22 cellular contexts compared by ENCODE assay signal in the genomic region with DNA sequence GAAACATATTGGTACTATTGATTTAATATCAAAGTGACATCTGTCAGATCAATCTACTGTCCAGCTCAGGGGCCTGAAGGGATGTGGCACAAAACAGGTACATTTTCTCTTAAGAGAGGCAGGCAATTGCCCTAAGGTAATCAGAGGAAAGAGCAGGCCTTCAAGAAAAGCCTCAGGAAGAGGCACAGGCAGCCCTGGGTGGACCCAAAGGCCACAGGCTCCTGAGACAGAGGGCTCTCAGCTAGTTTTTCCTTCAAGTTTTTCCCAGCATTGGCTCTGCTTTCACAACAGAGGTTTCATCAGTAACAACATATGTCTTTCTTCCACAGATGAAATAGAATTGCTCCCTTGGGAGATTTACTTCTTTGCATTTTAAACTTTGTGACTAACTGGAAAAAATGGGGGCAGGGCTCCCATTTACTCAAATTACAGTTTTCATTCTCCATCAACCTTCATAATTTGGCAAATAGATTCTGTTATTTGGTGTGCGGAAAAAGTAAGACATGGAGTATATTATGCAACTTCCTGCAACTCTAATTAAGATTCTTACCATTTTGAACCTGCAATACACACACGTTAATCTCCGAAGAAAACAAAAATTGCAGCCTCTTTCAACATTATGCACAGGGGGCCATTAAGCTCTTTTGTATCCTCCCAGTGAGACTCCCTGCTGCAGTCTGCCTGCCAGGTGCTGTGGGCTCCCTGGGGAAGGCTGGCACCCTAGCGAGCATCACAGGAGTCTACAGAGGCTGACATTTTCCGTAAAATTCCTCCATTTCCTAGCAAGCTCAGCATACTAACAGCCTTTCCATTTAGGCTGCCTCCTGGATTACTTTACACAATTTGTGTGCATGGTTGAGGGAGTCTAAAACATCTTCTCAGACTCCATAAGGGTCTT.
DNase-seq lines count a peak whose midpoint lies in the region; ATAC-seq and TF ChIP-seq lines count a peak whose summit lies in the region.
"Had no signal": no experiment of that assay in that cellular context is flagged by ENCODE, and none has a peak within 500 bp of the region (broad histone marks: within the 10 kb centered on the region; RNA-seq: fewer than 3 reads in every experiment).

No MANE protein-coding gene starts in this region.

- no peaks in the 10 kb centered on the region for H3K27me3 ChIP-seq in prostate gland (replicated peaks; ENCODE audit: insufficient read depth)
- H3K27me3 ChIP-seq in testis, result no peaks in the 10 kb centered on the region
- H3K27me3 ChIP-seq: esophagus muscularis mucosa, spleen, upper lobe of left lung had no signal

- no peaks in the 10 kb centered on the region for H3K4me1 Mint-ChIP-seq in activated CD8-positive, alpha-beta T cell treated with anti-CD3 and anti-CD28 coated beads, Interleukin-2, amount 10 ng/mL, durations not matched to agents 7 days and 5 days (ENCODE audit: low read depth)

- no peak overlapping the region for H3K27ac ChIP-seq in prostate gland
- no peak overlapping the region for H3K27ac ChIP-seq in RWPE1
- no peak overlapping the region for H3K27ac ChIP-seq in testis
- H3K27ac ChIP-seq: esophagus muscularis mucosa, spleen, upper lobe of left lung had no signal

- DNase-seq in NCI-H82 (lab: John Stamatoyannopoulos, UW) (peak; percentile 40), NCI-H82 treated with DMSO at 0.1 percent for 48 hours (lab: John Stamatoyannopoulos, UW; ENCODE audit: unreplicated experiment) (no peak), NCI-H2171 treated with DMSO at 0.1 percent for 48 hours (lab: John Stamatoyannopoulos, UW) (peak; percentile 93), fibroblast of gingiva (ENCODE audit: low read depth) (peak; percentile 3), prostate gland (ENCODE audit: low spot score) (no peak), RWPE1 (ENCODE audit: low spot score) (no peak), testis (no peak)
- DNase-seq in activated CD8-positive, alpha-beta T cell treated with anti-CD3 and anti-CD28 coated beads, Interleukin-2, amount 10 ng/mL, durations not matched to agents 7 days and 5 days, result no peak
- DNase-seq: ACHN; activated CD4-positive, alpha-beta T cell treated with anti-CD3 and anti-CD28 coated beads for 48 hours; activated naive CD4-positive, alpha-beta T cell treated with anti-CD3 and anti-CD28 coated beads for 36 hours; dermis blood vessel endothelial cell; GDM1; hypothalamus; left colon; NCI-H1694; Right ventricle myocardium superior; spleen; stimulated activated naive CD4-positive, alpha-beta T cell treated with Interleukin-2 at 50 U/mL for 16 hours; upper lobe of left lung had no signal

- H3K9me3 Mint-ChIP-seq in activated CD8-positive, alpha-beta T cell treated with anti-CD3 and anti-CD28 coated beads, Interleukin-2, amount 10 ng/mL, durations not matched to agents 7 days and 5 days (ENCODE audit: insufficient read depth), result no peaks in the 10 kb centered on the region
- H3K9me3 Mint-ChIP-seq: activated naive CD4-positive, alpha-beta T cell treated with anti-CD3 and anti-CD28 coated beads for 36 hours; brain had no signal

- no peak overlapping the region for H3K27ac Mint-ChIP-seq in activated CD8-positive, alpha-beta T cell treated with anti-CD3 and anti-CD28 coated beads, Interleukin-2, amount 10 ng/mL, durations not matched to agents 7 days and 5 days
- H3K27ac Mint-ChIP-seq: activated naive CD4-positive, alpha-beta T cell treated with anti-CD3 and anti-CD28 coated beads for 36 hours had no signal

- 68% methylated on average over 5 of the region's 5 CpGs for WGBS in prostate gland
- WGBS in testis, 2 donors, result 73 to 81% methylated on average over 4 of the region's 5 CpGs

- no peak for ATAC-seq in activated CD8-positive, alpha-beta T cell treated with anti-CD3 and anti-CD28 coated beads, Interleukin-2, amount 10 ng/mL, durations not matched to agents 7 days and 5 days
- ATAC-seq: left colon had no signal

- TF ChIP-seq POLR2A in prostate gland (IDR thresholded peaks at IDR 0.05) (no peak), testis (IDR thresholded peaks at IDR 0.05) (no peak)

- intact Hi-C loops in prostate gland (cut with DNase I), result no loop called here
- intact Hi-C loops in testis (cut with DNase I; ENCODE audit: low total_unique reads), result no loop called here

- no peaks in the 10 kb centered on the region for H3K27me3 Mint-ChIP-seq in activated CD8-positive, alpha-beta T cell treated with anti-CD3 and anti-CD28 coated beads, Interleukin-2, amount 10 ng/mL, durations not matched to agents 7 days and 5 days (ENCODE audit: low read depth)

- no peak overlapping the region for H3K4me3 ChIP-seq in prostate gland
- no peak overlapping the region for H3K4me3 ChIP-seq in testis
- H3K4me3 ChIP-seq: esophagus muscularis mucosa, spleen, upper lobe of left lung had no signal

- H3K9me3 ChIP-seq in prostate gland, result no peaks in the 10 kb centered on the region
- no peaks in the 10 kb centered on the region for H3K9me3 ChIP-seq in testis
- H3K9me3 ChIP-seq: esophagus muscularis mucosa, spleen, upper lobe of left lung had no signal

- H3K4me3 Mint-ChIP-seq in activated CD8-positive, alpha-beta T cell treated with anti-CD3 and anti-CD28 coated beads, Interleukin-2, amount 10 ng/mL, durations not matched to agents 7 days and 5 days, result no peak overlapping the region
- H3K4me3 Mint-ChIP-seq: activated naive CD4-positive, alpha-beta T cell treated with anti-CD3 and anti-CD28 coated beads for 36 hours; brain had no signal

- H3K4me1 ChIP-seq in prostate gland (replicated peaks) (no peaks in the 10 kb centered on the region), testis (no peaks in the 10 kb centered on the region)
- H3K4me1 ChIP-seq: esophagus muscularis mucosa, spleen, upper lobe of left lung had no signal

- no peaks in the 10 kb centered on the region for H3K36me3 ChIP-seq in prostate gland
- no peaks in the 10 kb centered on the region for H3K36me3 ChIP-seq in testis (ENCODE audit: low read depth, missing control alignments)
- H3K36me3 ChIP-seq: esophagus muscularis mucosa, spleen, upper lobe of left lung had no signal

- TF ChIP-seq CTCF in prostate gland (IDR thresholded peaks at IDR 0.05), result no peak
- TF ChIP-seq CTCF in RWPE1 (conservative IDR thresholded peaks at IDR 0.05; ENCODE audit: low read depth), result no peak
- no peak for TF ChIP-seq CTCF in testis (IDR thresholded peaks at IDR 0.05)

- POLR2A ChIA-PET in RWPE1 (lab: Yijun Ruan, JAX; ENCODE audit: low non-redundant PET), result no interaction called here
- POLR2A ChIA-PET in activated CD8-positive, alpha-beta T cell treated with anti-CD3 and anti-CD28 coated beads, Interleukin-2, amount 10 ng/mL, durations not matched to agents 7 days and 5 days (lab: Charles Lee), result no interaction called here

- H3K36me3 Mint-ChIP-seq in activated CD8-positive, alpha-beta T cell treated with anti-CD3 and anti-CD28 coated beads, Interleukin-2, amount 10 ng/mL, durations not matched to agents 7 days and 5 days (ENCODE audit: low read depth), result no peaks in the 10 kb centered on the region
- H3K36me3 Mint-ChIP-seq: brain had no signal

- CTCF ChIA-PET in RWPE1 (lab: Yijun Ruan, JAX), result no interaction called here
- CTCF ChIA-PET in activated CD8-positive, alpha-beta T cell treated with anti-CD3 and anti-CD28 coated beads, Interleukin-2, amount 10 ng/mL, durations not matched to agents 7 days and 5 days (lab: Charles Lee), result no interaction called here

Comparison
In these comparisons a context has a peak if more than half of its experiments do, and no peak if none do; other contexts are left out.
1. DNase-seq: peak in NCI-H82 (single experiment), NCI-H2171 treated with DMSO at 0.1 percent for 48 hours (single experiment) and fibroblast of gingiva (single experiment); none in NCI-H82 treated with DMSO at 0.1 percent for 48 hours (single experiment), prostate gland (single experiment), RWPE1 (single experiment), testis (single experiment) and activated CD8-positive, alpha-beta T cell treated with anti-CD3 and anti-CD28 coated beads, Interleukin-2, amount 10 ng/mL, durations not matched to agents 7 days and 5 days (single experiment).